ENCODE assay signal across 15 cellular contexts in genomic region chr1:184022651-184023050, GRCh38. TPM values are rescaled to one million over a fixed set of nuclear protein-coding genes. Genes with fewer than 3 reads are reported as not detected.
DNase-seq lines count a peak whose midpoint lies in the region; ATAC-seq and TF ChIP-seq lines count a peak whose summit lies in the region.
"Had no signal": no experiment of that assay in that cellular context is flagged by ENCODE, and none has a peak within 500 bp of the region (broad histone marks: within the 10 kb centered on the region; RNA-seq: fewer than 3 reads in every experiment).

No MANE protein-coding gene starts in this region.

- intact Hi-C loops in transverse colon (cut with DNase I; ENCODE audit: low total_unique reads): no loop called here

- no peak overlapping the region for H2BK120ac ChIP-seq in mesendoderm (ENCODE audit: low read depth, low read length)

- no CpG with 5 or more reads among the region's 2 CpGs for WGBS in mesendoderm (ENCODE audit: extremely low coverage, insufficient coverage, low lambda C conversion rate)
- 45 to 53% methylated on average over 2 of the region's 2 CpGs for WGBS in transverse colon (ENCODE audit: low coverage in 1 of 2), 2 donors

- peaks cover 6% of the 10 kb centered on the region for H3K4me1 ChIP-seq in mesendoderm (ENCODE audit: control insufficient read depth, low read depth, low read length)
- peaks cover 0 to 28% (median 3%) of the 10 kb centered on the region in 4 donors for H3K4me1 ChIP-seq in transverse colon
- H3K4me1 ChIP-seq: colonic mucosa had no signal

- no peak overlapping the region for H2BK5ac ChIP-seq in mesendoderm (ENCODE audit: low read length)

- in situ Hi-C loops in transverse colon (cut with MboI; ENCODE audit: low pct_ligation_motif_present in 1 of 4, low pct_unique_long_range_greater_than_20kb in 1 of 4, low sequenced_read_pairs in 3 of 4): no loop called here

- TF ChIP-seq EP300 in transverse colon (IDR thresholded peaks at IDR 0.05; ENCODE audit: low read depth): no peak

- H3K23ac ChIP-seq in mesendoderm (ENCODE audit: low read length): no peak overlapping the region

- no peaks in the 10 kb centered on the region for H3K79me2 ChIP-seq in mesendoderm (ENCODE audit: control insufficient read depth, insufficient read depth, low read length)

- no peak overlapping the region for H3K4me2 ChIP-seq in mesendoderm (ENCODE audit: low read length)

- no peak overlapping the region for H2AK5ac ChIP-seq in mesendoderm (ENCODE audit: low read length)

- peak overlapping the region; percentile 34 for H3K56ac ChIP-seq in mesendoderm (ENCODE audit: low read length)

- no peak overlapping the region for H4K5ac ChIP-seq in mesendoderm (ENCODE audit: low read length)

- H3K27ac ChIP-seq in mesendoderm (ENCODE audit: low read depth, low read length) (no peak overlapping the region), transverse colon (peak overlapping the region in 3 of 4 donors; percentile 2 to 46 (median 27)), coronary artery (no peak overlapping the region)
- H3K27ac ChIP-seq: colonic mucosa, HL-60 had no signal

- H3K36me3 ChIP-seq in mesendoderm (ENCODE audit: control insufficient read depth, insufficient read depth, low read length) (no peaks in the 10 kb centered on the region), transverse colon (no peaks in the 10 kb centered on the region)
- H3K36me3 ChIP-seq: colonic mucosa had no signal

- TF ChIP-seq CTCF in transverse colon (IDR thresholded peaks at IDR 0.05) (no peak), coronary artery (IDR thresholded peaks at IDR 0.05) (no peak)

- no peak overlapping the region for H3K4me3 ChIP-seq in mesendoderm (ENCODE audit: low read length)
- no peak overlapping the region for H3K4me3 ChIP-seq in transverse colon
- no peak overlapping the region for H3K4me3 ChIP-seq in coronary artery
- H3K4me3 ChIP-seq: colonic mucosa had no signal

- H3K79me1 ChIP-seq in mesendoderm (ENCODE audit: low read length): no peaks in the 10 kb centered on the region

- H3K27me3 ChIP-seq in mesendoderm (ENCODE audit: insufficient read depth, low read length, poor library complexity): no peaks in the 10 kb centered on the region
- H3K27me3 ChIP-seq in transverse colon: no peaks in the 10 kb centered on the region
- H3K27me3 ChIP-seq: colonic mucosa had no signal

- no peak overlapping the region for H3K9ac ChIP-seq in mesendoderm (ENCODE audit: low read length)

- H2BK15ac ChIP-seq in mesendoderm (replicated peaks; ENCODE audit: low read depth): no peak overlapping the region

- ATAC-seq in HG03342 (IDR thresholded peaks at IDR 0.05; ENCODE audit: unreplicated experiment): no peak

- H4K8ac ChIP-seq in mesendoderm (ENCODE audit: low read depth, low read length): no peak overlapping the region

- no peak overlapping the region for H3K18ac ChIP-seq in mesendoderm (ENCODE audit: low read length)

- no peak for TF ChIP-seq POLR2A in transverse colon (IDR thresholded peaks at IDR 0.05)

- H3K4ac ChIP-seq in mesendoderm (ENCODE audit: low read depth, low read length): no peak overlapping the region

- H3K9me3 ChIP-seq in transverse colon: no peaks in the 10 kb centered on the region
- H3K9me3 ChIP-seq: colonic mucosa had no signal

- DNase-seq in NCI-H2171 treated with DMSO at 0.1 percent for 48 hours (lab: John Stamatoyannopoulos, UW): peak; percentile 8
- no peak for DNase-seq in NCI-H2171 (lab: John Stamatoyannopoulos, UW)
- peak; percentile 71 for DNase-seq in epidermal melanocyte (ENCODE audit: insufficient read length, low spot score)
- no peak for DNase-seq in mesendoderm
- DNase-seq in transverse colon: no peak
- no peak for DNase-seq in RPMI8226
- no peak for DNase-seq in coronary artery (ENCODE audit: low spot score)
- DNase-seq: 8988T; activated CD4-positive, CD25-positive, alpha-beta regulatory T cell; activated CD8-positive, alpha-beta memory T cell treated with anti-CD3 and anti-CD28 coated beads, Interleukin-2, amount 50 U/mL, for 48 hours; activated naive CD8-positive, alpha-beta T cell treated with anti-CD3 and anti-CD28 coated beads, Interleukin-2, amount 10 ng/mL, durations not matched to agents 7 days and 5 days; colonic mucosa; NCI-H2081 had no signal

RNA-seq across cellular contexts. Expression of gene COLGALT2, which starts 14.9 kb away (rescaled TPM):
- polyA plus RNA-seq in mesendoderm (2013, experiment 1 of 2): 5.5 TPM
- 5.7 TPM for polyA plus RNA-seq in mesendoderm (2013, experiment 2 of 2)
- total RNA-seq in transverse colon: 1 to 10 TPM in 3 of 4 donors, under 1 TPM in 1; 0.37 to 2.4 (median 1.7) TPM

RNA-seq across cellular contexts. Expression of gene TSEN15, which starts 28.9 kb away (rescaled TPM):
- 41.5 TPM for polyA plus RNA-seq in mesendoderm (2013, experiment 1 of 2)
- polyA plus RNA-seq in mesendoderm (2013, experiment 2 of 2): 40.8 TPM
- 10 to 100 TPM in 1 of 4 donors, 1 to 10 TPM in 3; 2.6 to 16.5 (median 8.0) TPM for total RNA-seq in transverse colon

Comparison
In these comparisons a context has a peak if more than half of its experiments do, and no peak if none do; other contexts are left out.
1. DNase-seq: peak in NCI-H2171 treated with DMSO at 0.1 percent for 48 hours (single experiment) and epidermal melanocyte (single experiment); none in NCI-H2171 (single experiment), mesendoderm (single experiment), transverse colon (single experiment), RPMI8226 (single experiment) and coronary artery (single experiment).
2. H3K27ac ChIP-seq: peak in transverse colon (3 of 4); none in mesendoderm (single experiment) and coronary artery (0 of 2).